ENCODE assay signal across 9 cellular contexts in the genomic region with DNA sequence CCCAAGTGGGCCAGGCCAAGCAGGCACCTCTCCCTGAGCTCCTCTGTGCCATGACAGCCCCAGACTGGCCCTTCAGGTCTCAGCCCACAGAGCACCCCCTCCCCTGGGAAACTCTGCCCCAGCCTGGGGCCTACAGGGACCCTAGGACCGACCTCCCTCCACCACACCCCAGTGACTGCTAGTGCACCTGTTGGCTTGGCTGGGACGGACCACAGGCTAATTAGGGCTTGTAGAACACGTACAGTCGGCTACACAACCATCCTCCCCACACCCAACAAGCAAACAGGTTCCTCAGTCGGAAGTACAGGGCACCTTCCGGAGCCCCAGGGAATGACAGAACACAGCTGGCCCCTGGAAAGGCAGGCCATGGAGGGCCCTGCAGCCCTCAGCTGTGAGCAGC. TPM values are rescaled to one million over a fixed set of nuclear protein-coding genes. Genes with fewer than 3 reads are reported as not detected.
DNase-seq lines count a peak whose midpoint lies in the region; ATAC-seq and TF ChIP-seq lines count a peak whose summit lies in the region.
"Had no signal": no experiment of that assay in that cellular context is flagged by ENCODE, and none has a peak within 500 bp of the region (broad histone marks: within the 10 kb centered on the region; RNA-seq: fewer than 3 reads in every experiment).

No MANE protein-coding gene starts in this region.

- no peaks in the 10 kb centered on the region for H3K9me3 Mint-ChIP-seq in activated T-cell treated with anti-CD3 and anti-CD28 coated beads, Interleukin-2, amount 50 U/mL, for 4 hours
- no peaks in the 10 kb centered on the region for H3K9me3 Mint-ChIP-seq in activated CD4-positive, alpha-beta memory T cell treated with anti-CD3 and anti-CD28 coated beads for 36 hours
- no peaks in the 10 kb centered on the region for H3K9me3 Mint-ChIP-seq in type B pancreatic cell

- DNase-seq in activated T-cell treated with anti-CD3 and anti-CD28 coated beads, Interleukin-2, amount 50 U/mL, for 4 hours, result no peak
- DNase-seq in activated T-cell treated with anti-CD3 and anti-CD28 coated beads, Interleukin-2, amount 50 U/mL, for 1 hour, result no peak
- DNase-seq in activated CD4-positive, alpha-beta memory T cell treated with anti-CD3 and anti-CD28 coated beads for 36 hours, result no peak
- DNase-seq in type B pancreatic cell (ENCODE audit: extremely low spot score, unreplicated experiment) (no peak), omental fat pad (ENCODE audit: low spot score) (no peak), left cardiac atrium (no peak), right atrium auricular region (ENCODE audit: low spot score) (no peak)
- DNase-seq: NCI-H2227 treated with DMSO at 0.1 percent for 48 hours had no signal

- H3K27ac Mint-ChIP-seq in activated CD4-positive, alpha-beta memory T cell treated with anti-CD3 and anti-CD28 coated beads for 36 hours, result peak overlapping the region; percentile 92
- peak overlapping the region; percentile 90 for H3K27ac Mint-ChIP-seq in type B pancreatic cell

- intact Hi-C loops in activated CD4-positive, alpha-beta memory T cell treated with anti-CD3 and anti-CD28 coated beads for 36 hours (cut with micrococcal nuclease), result loop anchor here (5.0 kb wide), 1 partner anchor 128 kb away; a partner anchor contains a TSS
- intact Hi-C loops in left cardiac atrium (cut with DNase I), result no loop called here

- peaks cover 59% of the 10 kb centered on the region for H3K4me1 Mint-ChIP-seq in activated T-cell treated with anti-CD3 and anti-CD28 coated beads, Interleukin-2, amount 50 U/mL, for 4 hours (ENCODE audit: low read depth)
- H3K4me1 Mint-ChIP-seq in activated CD4-positive, alpha-beta memory T cell treated with anti-CD3 and anti-CD28 coated beads for 36 hours (ENCODE audit: low read depth), result peaks cover 59% of the 10 kb centered on the region
- H3K4me1 Mint-ChIP-seq in type B pancreatic cell (ENCODE audit: unreplicated experiment), result peaks cover 29% of the 10 kb centered on the region

- ATAC-seq in activated T-cell treated with anti-CD3 and anti-CD28 coated beads, Interleukin-2, amount 50 U/mL, for 4 hours, result no peak
- ATAC-seq in omental fat pad (ENCODE audit: low FRiP score) (no peak), left cardiac atrium (no peak)

- H3K4me3 ChIP-seq in right atrium auricular region, result no peak overlapping the region

- CTCF ChIA-PET in activated CD4-positive, alpha-beta memory T cell treated with anti-CD3 and anti-CD28 coated beads for 36 hours (lab: Charles Lee), result interaction anchor here (0.7 to 4.6 kb wide), 7 partner anchors 17 to 150 kb away, joined by 3 to 18 read pairs (median 5); a partner anchor contains a TSS

- H3K27ac ChIP-seq in layer of hippocampus (ENCODE audit: low read depth, low read length) (peak overlapping the region; percentile 75), right atrium auricular region (no peak overlapping the region)

- TF ChIP-seq CTCF in type B pancreatic cell (conservative IDR thresholded peaks at IDR 0.05) (no peak), omental fat pad (IDR thresholded peaks at IDR 0.05) (no peak), right atrium auricular region (IDR thresholded peaks at IDR 0.05) (no peak)

- H3K4me3 Mint-ChIP-seq in activated T-cell treated with anti-CD3 and anti-CD28 coated beads, Interleukin-2, amount 50 U/mL, for 4 hours, result peak overlapping the region; percentile 65
- peak overlapping the region; percentile 53 for H3K4me3 Mint-ChIP-seq in activated CD4-positive, alpha-beta memory T cell treated with anti-CD3 and anti-CD28 coated beads for 36 hours
- peak overlapping the region; percentile 73 for H3K4me3 Mint-ChIP-seq in type B pancreatic cell

- H3K9me3 ChIP-seq in right atrium auricular region, result no peaks in the 10 kb centered on the region

- H3K27me3 Mint-ChIP-seq in activated T-cell treated with anti-CD3 and anti-CD28 coated beads, Interleukin-2, amount 50 U/mL, for 4 hours (ENCODE audit: low read depth), result no peaks in the 10 kb centered on the region
- no peaks in the 10 kb centered on the region for H3K27me3 Mint-ChIP-seq in activated CD4-positive, alpha-beta memory T cell treated with anti-CD3 and anti-CD28 coated beads for 36 hours
- no peaks in the 10 kb centered on the region for H3K27me3 Mint-ChIP-seq in type B pancreatic cell

- POLR2A ChIA-PET in activated CD4-positive, alpha-beta memory T cell treated with anti-CD3 and anti-CD28 coated beads for 36 hours (lab: Charles Lee), result interaction anchor here (0.6 to 1.9 kb wide), 7 partner anchors 11 to 151 kb away, joined by 3 to 6 read pairs (median 4); a partner anchor contains a TSS

- peaks cover 11% of the 10 kb centered on the region for H3K36me3 Mint-ChIP-seq in activated T-cell treated with anti-CD3 and anti-CD28 coated beads, Interleukin-2, amount 50 U/mL, for 4 hours (ENCODE audit: insufficient read depth)
- H3K36me3 Mint-ChIP-seq in activated CD4-positive, alpha-beta memory T cell treated with anti-CD3 and anti-CD28 coated beads for 36 hours, result peaks cover 8% of the 10 kb centered on the region
- H3K36me3 Mint-ChIP-seq in type B pancreatic cell, result peaks cover 4% of the 10 kb centered on the region

- peaks cover 0 to 65% of the 10 kb centered on the region in 2 donors for H3K4me1 ChIP-seq in right atrium auricular region

- H3K27me3 ChIP-seq in layer of hippocampus (ENCODE audit: control insufficient read depth, insufficient read depth, low read length) (no peaks in the 10 kb centered on the region), right atrium auricular region (no peaks in the 10 kb centered on the region)

- peaks cover 21% of the 10 kb centered on the region for H3K36me3 ChIP-seq in right atrium auricular region

RNA-seq across cellular contexts. Expression of a gene that starts 4.3 kb away (rescaled TPM):
- 100 to 1,000 TPM; 128 to 130 (median 129) TPM for total RNA-seq in activated T-cell treated with anti-CD3 and anti-CD28 coated beads, Interleukin-2, amount 50 U/mL, for 4 hours
- 100 to 1,000 TPM; 110 to 112 TPM for total RNA-seq in activated CD4-positive, alpha-beta memory T cell treated with anti-CD3 and anti-CD28 coated beads for 36 hours
- total RNA-seq in type B pancreatic cell (ENCODE audit: low replicate concordance), result 119 and 133 TPM in 2 replicates
- 10 to 100 TPM; 37.5 to 66.8 (median 43.8) TPM for total RNA-seq in omental fat pad
- 10 to 100 TPM; 44.9 to 54.4 TPM for total RNA-seq in left cardiac atrium
- 10 to 100 TPM; 41.1 to 57.1 TPM for total RNA-seq in right atrium auricular region

RNA-seq across cellular contexts. Expression of a gene that starts 10.9 kb away (rescaled TPM):
- 1 to 10 TPM; 4.8 to 9.4 (median 8.2) TPM for total RNA-seq in activated T-cell treated with anti-CD3 and anti-CD28 coated beads, Interleukin-2, amount 50 U/mL, for 4 hours
- 1 to 10 TPM; 7.3 to 7.4 TPM for total RNA-seq in activated CD4-positive, alpha-beta memory T cell treated with anti-CD3 and anti-CD28 coated beads for 36 hours
- total RNA-seq in type B pancreatic cell (ENCODE audit: low replicate concordance) (2.6 and 10.2 TPM in 2 replicates), omental fat pad (under 1 TPM in 1 of 4 donors, not detected in 3; 0.12 TPM), left cardiac atrium (under 1 TPM; 0.15 to 0.52 TPM), right atrium auricular region (under 1 TPM in 1 of 2 donors, not detected in 1; 0.08 TPM)

RNA-seq across cellular contexts. Expression of a gene that starts 16.2 kb away (rescaled TPM):
- total RNA-seq in activated T-cell treated with anti-CD3 and anti-CD28 coated beads, Interleukin-2, amount 50 U/mL, for 4 hours, result under 1 TPM in 1 of 3 donors, not detected in 2; 0.30 TPM
- under 1 TPM; 0.39 to 0.59 TPM for total RNA-seq in activated CD4-positive, alpha-beta memory T cell treated with anti-CD3 and anti-CD28 coated beads for 36 hours
- total RNA-seq in type B pancreatic cell (ENCODE audit: low replicate concordance), result 1.2 TPM in 1 of 2 replicates, not detected in the other
- total RNA-seq in omental fat pad, result not detected
- not detected for total RNA-seq in left cardiac atrium
- total RNA-seq in right atrium auricular region, result not detected

RNA-seq across cellular contexts. Expression of a gene that starts 37.0 kb away (rescaled TPM):
- 10 to 100 TPM; 68.7 to 79.9 (median 72.2) TPM for total RNA-seq in activated T-cell treated with anti-CD3 and anti-CD28 coated beads, Interleukin-2, amount 50 U/mL, for 4 hours
- 10 to 100 TPM; 62.1 to 63.8 TPM for total RNA-seq in activated CD4-positive, alpha-beta memory T cell treated with anti-CD3 and anti-CD28 coated beads for 36 hours
- total RNA-seq in type B pancreatic cell (ENCODE audit: low replicate concordance) (65.5 and 74.0 TPM in 2 replicates), omental fat pad (10 to 100 TPM; 50.8 to 54.9 (median 51.7) TPM), left cardiac atrium (10 to 100 TPM; 35.4 to 37.6 TPM), right atrium auricular region (10 to 100 TPM; 30.1 to 33.8 TPM)

RNA-seq across cellular contexts. Expression of a gene that starts 37.5 kb away (rescaled TPM):
- 100 to 1,000 TPM; 152 to 175 (median 156) TPM for total RNA-seq in activated T-cell treated with anti-CD3 and anti-CD28 coated beads, Interleukin-2, amount 50 U/mL, for 4 hours
- 100 to 1,000 TPM; 134 to 138 TPM for total RNA-seq in activated CD4-positive, alpha-beta memory T cell treated with anti-CD3 and anti-CD28 coated beads for 36 hours
- total RNA-seq in type B pancreatic cell (ENCODE audit: low replicate concordance) (60.0 and 75.2 TPM in 2 replicates), omental fat pad (10 to 100 TPM; 27.7 to 48.2 (median 29.5) TPM), left cardiac atrium (10 to 100 TPM; 29.8 to 32.7 TPM), right atrium auricular region (10 to 100 TPM; 19.5 to 33.4 TPM)
